9 cellular contexts compared by ENCODE assay signal in genomic region chr10:100292275-100292674, GRCh38. TPM values are rescaled to one million over a fixed set of nuclear protein-coding genes. Genes with fewer than 3 reads are reported as not detected.
DNase-seq lines count a peak whose midpoint lies in the region; ATAC-seq, FAIRE-seq and TF ChIP-seq lines count a peak whose summit lies in the region.
"Not testable (repeated sequence)": the region's sequence is repeated elsewhere in the genome, so short reads cannot be mapped to it uniquely, and the experiment has no call there.
"Had no signal": no experiment of that assay in that cellular context is flagged by ENCODE, and none has a peak within 500 bp of the region (broad histone marks: within the 10 kb centered on the region; RNA-seq: fewer than 3 reads in every experiment).

No MANE protein-coding gene starts in this region.

- not testable (repeated sequence) for H3K9me3 ChIP-seq in HepG2 (ENCODE audit: low read length)

- 0 out of 2 replicates have a peak overlapping the region, but pooled peaks have one; percentile 5 for H3K27ac Mint-ChIP-seq in GM23338

- not testable (repeated sequence) for H4K20me1 ChIP-seq in GM23338 (replicated peaks; ENCODE audit: insufficient read depth); HepG2 (ENCODE audit: insufficient read depth, low read length)

- not testable (repeated sequence) for TF ChIP-seq RAD21 in HepG2 (CRISPR knock-in tag; IDR thresholded peaks at IDR 0.05)

- POLR2A ChIA-PET in HepG2 (lab: Yijun Ruan, JAX) = interaction anchor here (1.2 to 1.5 kb wide), 2 partner anchors 54 to 81 kb away, joined by 5 to 6 read pairs; partner anchors contain the start of gene SCD

- CTCF ChIA-PET in HepG2 (lab: Yijun Ruan, JAX; ENCODE audit: low intra/inter-chr PET ratio, low total read pairs) = not testable (repeated sequence)

- not testable (repeated sequence) for H3K27ac ChIP-seq in GM23338 (ENCODE audit: low read depth); brain microvascular endothelial cell; HepG2 (ENCODE audit: extremely low read length, insufficient read depth, low read length)

- H3K4me2 ChIP-seq in GM23338 = not testable (repeated sequence)
- peak overlapping the region; percentile 63 for H3K4me2 ChIP-seq in HepG2 (ENCODE audit: low read depth, low read length)

- H3K9me3 Mint-ChIP-seq in GM23338 = not testable (repeated sequence)

- TF ChIP-seq CTCF in AG10803 (conservative IDR thresholded peaks at IDR 0.05; ENCODE audit: low read length); GM23338 (conservative IDR thresholded peaks at IDR 0.05; ENCODE audit: low read depth in 2 of 2); NB4 (IDR thresholded peaks at IDR 0.05; ENCODE audit: low read depth, low read length); brain microvascular endothelial cell (IDR thresholded peaks at IDR 0.05; ENCODE audit: low read depth, low read length, missing control alignments); fibroblast of mammary gland (conservative IDR thresholded peaks at IDR 0.05; ENCODE audit: control insufficient read depth, insufficient read depth, low read depth, low read length); HepG2 (CRISPR knock-in tag; IDR thresholded peaks at IDR 0.05): not testable (repeated sequence)

- H3K4me3 ChIP-seq in AG10803 (ENCODE audit: low read length); GM23338; NB4 (ENCODE audit: low read depth, low read length); brain microvascular endothelial cell (ENCODE audit: low read depth, low read length); fibroblast of mammary gland (ENCODE audit: control insufficient read depth, low read depth, low read length); HepG2 (replicated peaks in 1 of 3; ENCODE audit: insufficient read depth in 1 of 3, low read depth in 2 of 3, low read length in 3 of 3): not testable (repeated sequence)

- in situ Hi-C loops in brain microvascular endothelial cell (cut with HindIII; ENCODE audit: low pct_ligation_motif_present, low sequenced_read_pairs); HepG2 (cut with HindIII; ENCODE audit: extremely low pct_ligation_motif_present, low pct_unique_long_range_greater_than_20kb): not testable (repeated sequence)

- H3K9ac ChIP-seq in HepG2 (ENCODE audit: insufficient read depth, low read depth, low read length) = not testable (repeated sequence)

- not testable (repeated sequence) for TF ChIP-seq POLR2A in NB4 (IDR thresholded peaks at IDR 0.05; ENCODE audit: extremely low read depth, insufficient read length); HepG2 (IDR thresholded peaks at IDR 0.05; ENCODE audit: insufficient read depth in 1 of 2, low read depth in 2 of 2, low read length in 2 of 2)

- H3K79me2 ChIP-seq in GM23338 (replicated peaks; ENCODE audit: insufficient read depth); HepG2 (ENCODE audit: insufficient read depth, low read length): not testable (repeated sequence)

- peaks cover 17% of the 10 kb centered on the region for H3K4me1 Mint-ChIP-seq in GM23338

- intact Hi-C loops in left ventricle myocardium superior (cut with micrococcal nuclease); HepG2 (cut with micrococcal nuclease; ENCODE audit: unreplicated experiment); sciatic nerve (cut with DNase I): not testable (repeated sequence)

- H3K4me1 ChIP-seq in GM23338 (ENCODE audit: insufficient read depth) = not testable (repeated sequence)
- H3K4me1 ChIP-seq in HepG2 (ENCODE audit: insufficient read depth, low read length) = peaks cover 60% of the 10 kb centered on the region

- H3K36me3 ChIP-seq in GM23338 (ENCODE audit: insufficient read depth); brain microvascular endothelial cell (replicated peaks); HepG2 (replicated peaks in 1 of 2; ENCODE audit: control insufficient read depth in 1 of 2, insufficient read depth in 2 of 2, low read length in 2 of 2): not testable (repeated sequence)

- not testable (repeated sequence) for ATAC-seq in GM23338
- ATAC-seq in left ventricle myocardium superior (peak; percentile 41), HepG2 (peak; percentile 65), sciatic nerve (peak; percentile 68)

- not testable (repeated sequence) for H3F3A ChIP-seq in GM23338 (replicated peaks; ENCODE audit: low read depth)

- peak; percentile 5 for DNase-seq in AG10803 (ENCODE audit: low read depth)
- not testable (repeated sequence) for DNase-seq in GM23338 (ENCODE audit: low spot score); sciatic nerve (ENCODE audit: low spot score)
- peak; percentile 30 for DNase-seq in NB4 (ENCODE audit: low read depth)
- DNase-seq in brain microvascular endothelial cell = peak; percentile 11
- peak; percentile 58 for DNase-seq in fibroblast of mammary gland (ENCODE audit: low read depth)
- peak; percentile 49 for DNase-seq in left ventricle myocardium superior
- DNase-seq in HepG2 (ENCODE audit: low spot score) = peak; percentile 54

- not testable (repeated sequence) for BruUV-seq in HepG2 (replicated peaks; lab: Mats Ljungman, UMichigan)

- 0 out of 4 replicates have a peak, but pooled peaks of 1 of the 2 experiments have one; percentile 20 for TF ChIP-seq EP300 in HepG2 (IDR thresholded peaks at IDR 0.05; ENCODE audit: low read depth in 2 of 2, low read length in 2 of 2)
- TF ChIP-seq EP300 in HepG2 (CRISPR knock-in tag; IDR thresholded peaks at IDR 0.05; ENCODE audit: borderline replicate concordance) = not testable (repeated sequence)

- WGBS in HepG2 (ENCODE audit: low lambda C conversion rate) = 2% methylated on average over 4 of the region's 4 CpGs

- peak; percentile 37 for FAIRE-seq in HepG2 (lab: Jason Lieb, UNC)

- H3K9me2 ChIP-seq in GM23338 (ENCODE audit: insufficient read depth) = 0 out of 2 replicates have a peak, but pooled peaks cover 10% of the 10 kb centered on the region

- H3K4me3 Mint-ChIP-seq in GM23338 = not testable (repeated sequence)

- H3K27me3 Mint-ChIP-seq in GM23338 (ENCODE audit: insufficient read depth, low read depth, poor library complexity) = not testable (repeated sequence)

- H3K36me3 Mint-ChIP-seq in GM23338 (ENCODE audit: low read depth) = not testable (repeated sequence)

- not testable (repeated sequence) for H2AFZ ChIP-seq in GM23338; HepG2 (ENCODE audit: low read length)

- H3K27me3 ChIP-seq in GM23338 (ENCODE audit: insufficient read depth); brain microvascular endothelial cell (replicated peaks); HepG2 (ENCODE audit: control insufficient read depth in 1 of 2, insufficient read depth in 2 of 2, low read length in 2 of 2): not testable (repeated sequence)

RNA-seq across cellular contexts. Expression of gene BLOC1S2, which starts 5.8 kb away (rescaled TPM):
- total RNA-seq in GM23338 (2014; rRNA removed; shearing (Covaris generic)) = 68.4 and 72.8 TPM in 2 replicates
- 69.0 and 69.6 TPM in 2 replicates for polyA plus RNA-seq in GM23338 (2016; fragmentation: Nextera tagmentation; extraction: Ambion mirVana)
- total RNA-seq in left ventricle myocardium superior = 18.2 TPM
- total RNA-seq in HepG2 (2016; rRNA removed; fragmentation: Illumina TruSeq; extraction: Trizol) = 64.4 and 81.4 TPM in 2 replicates
- total RNA-seq in HepG2 (2016; cell fraction: cytosol; rRNA removed; fragmentation: Illumina TruSeq; extraction: Trizol; ENCODE audit: low read depth) = 54.2 and 57.3 TPM in 2 replicates
- 65.7 and 82.6 TPM in 2 replicates for total RNA-seq in HepG2 (2016; cell fraction: insoluble cytoplasmic fraction; rRNA removed; fragmentation: Illumina TruSeq; extraction: Trizol)
- 115 and 124 TPM in 2 replicates for total RNA-seq in HepG2 (2016; cell fraction: membrane; rRNA removed; fragmentation: Illumina TruSeq; extraction: Trizol)
- total RNA-seq in HepG2 (2016; cell fraction: nucleus; rRNA removed; fragmentation: Illumina TruSeq; extraction: Trizol) = 25.7 and 27.8 TPM in 2 replicates
- polyA plus RNA-seq in HepG2 (2011; rRNA removed) = 19.2 and 22.3 TPM in 2 replicates
- polyA plus RNA-seq in HepG2 (2011; cell fraction: cytosol; rRNA removed) = 9.3 and 14.2 TPM in 2 replicates
- polyA plus RNA-seq in HepG2 (2011; cell fraction: nucleus; rRNA removed) = 4.7 and 6.6 TPM in 2 replicates
- polyA plus RNA-seq in HepG2 (2012) = 26.2 and 27.5 TPM in 2 replicates
- 73.0 and 81.9 TPM in 2 replicates for polyA plus RNA-seq in HepG2 (2016; cell fraction: cytosol; fragmentation: Illumina TruSeq; extraction: Trizol; ENCODE audit: low read depth)
- polyA plus RNA-seq in HepG2 (2016; cell fraction: insoluble cytoplasmic fraction; fragmentation: Illumina TruSeq; extraction: Trizol; ENCODE audit: low read depth) = 89.8 and 90.3 TPM in 2 replicates
- 108 and 116 TPM in 2 replicates for polyA plus RNA-seq in HepG2 (2016; cell fraction: membrane; fragmentation: Illumina TruSeq; extraction: Trizol; ENCODE audit: low read depth)
- polyA plus RNA-seq in HepG2 (2016; cell fraction: nucleus; fragmentation: Illumina TruSeq; extraction: Trizol; ENCODE audit: insufficient read depth, low read depth) = 48.0 and 53.7 TPM in 2 replicates
- 3.4 and 6.6 TPM in 2 replicates for polyA minus RNA-seq in HepG2 (2011; rRNA and poly(A)+ RNA removed; ENCODE audit: low replicate concordance)
- 6.4 and 7.9 TPM in 2 replicates for polyA minus RNA-seq in HepG2 (2011; cell fraction: cytosol; rRNA and poly(A)+ RNA removed)
- 3.9 and 8.7 TPM in 2 replicates for polyA minus RNA-seq in HepG2 (2011; cell fraction: nucleus; rRNA and poly(A)+ RNA removed)
- 31.3 TPM for total RNA-seq in sciatic nerve

RNA-seq across cellular contexts. Expression of gene CWF19L1, which starts 24.8 kb away (rescaled TPM):
- 32.3 and 34.4 TPM in 2 replicates for total RNA-seq in GM23338 (2014; rRNA removed; shearing (Covaris generic))
- polyA plus RNA-seq in GM23338 (2016; fragmentation: Nextera tagmentation; extraction: Ambion mirVana) (12.8 and 15.8 TPM in 2 replicates), HepG2 (2011; rRNA removed) (11.8 and 13.6 TPM in 2 replicates)
- total RNA-seq in left ventricle myocardium superior (13.0 TPM), HepG2 (2016; rRNA removed; fragmentation: Illumina TruSeq; extraction: Trizol) (42.1 and 60.0 TPM in 2 replicates), sciatic nerve (21.1 TPM)
- 14.1 and 14.5 TPM in 2 replicates for total RNA-seq in HepG2 (2016; cell fraction: cytosol; rRNA removed; fragmentation: Illumina TruSeq; extraction: Trizol; ENCODE audit: low read depth)
- 46.4 and 66.4 TPM in 2 replicates for total RNA-seq in HepG2 (2016; cell fraction: insoluble cytoplasmic fraction; rRNA removed; fragmentation: Illumina TruSeq; extraction: Trizol)
- 28.1 and 29.9 TPM in 2 replicates for total RNA-seq in HepG2 (2016; cell fraction: membrane; rRNA removed; fragmentation: Illumina TruSeq; extraction: Trizol)
- total RNA-seq in HepG2 (2016; cell fraction: nucleus; rRNA removed; fragmentation: Illumina TruSeq; extraction: Trizol) = 20.3 and 27.0 TPM in 2 replicates
- polyA plus RNA-seq in HepG2 (2011; cell fraction: cytosol; rRNA removed) = 6.2 and 8.5 TPM in 2 replicates
- polyA plus RNA-seq in HepG2 (2011; cell fraction: nucleus; rRNA removed) = 9.6 and 11.5 TPM in 2 replicates
- polyA plus RNA-seq in HepG2 (2012) = 12.5 and 14.0 TPM in 2 replicates
- 6.7 and 8.0 TPM in 2 replicates for polyA plus RNA-seq in HepG2 (2016; cell fraction: cytosol; fragmentation: Illumina TruSeq; extraction: Trizol; ENCODE audit: low read depth)
- polyA plus RNA-seq in HepG2 (2016; cell fraction: insoluble cytoplasmic fraction; fragmentation: Illumina TruSeq; extraction: Trizol; ENCODE audit: low read depth) = 36.9 and 40.1 TPM in 2 replicates
- 12.9 and 14.9 TPM in 2 replicates for polyA plus RNA-seq in HepG2 (2016; cell fraction: membrane; fragmentation: Illumina TruSeq; extraction: Trizol; ENCODE audit: low read depth)
- polyA plus RNA-seq in HepG2 (2016; cell fraction: nucleus; fragmentation: Illumina TruSeq; extraction: Trizol; ENCODE audit: insufficient read depth, low read depth) = 31.2 and 33.0 TPM in 2 replicates
- 15.7 and 41.0 TPM in 2 replicates for polyA minus RNA-seq in HepG2 (2011; rRNA and poly(A)+ RNA removed; ENCODE audit: low replicate concordance)
- 7.8 and 11.3 TPM in 2 replicates for polyA minus RNA-seq in HepG2 (2011; cell fraction: cytosol; rRNA and poly(A)+ RNA removed)
- polyA minus RNA-seq in HepG2 (2011; cell fraction: nucleus; rRNA and poly(A)+ RNA removed) = 14.7 and 18.5 TPM in 2 replicates

RNA-seq across cellular contexts. Expression of gene PKD2L1, which starts 37.8 kb away (rescaled TPM):
- not detected in 2 replicates for total RNA-seq in GM23338 (2014; rRNA removed; shearing (Covaris generic))
- not detected in 2 replicates for polyA plus RNA-seq in GM23338 (2016; fragmentation: Nextera tagmentation; extraction: Ambion mirVana)
- not detected for total RNA-seq in left ventricle myocardium superior
- total RNA-seq in HepG2 (2016; rRNA removed; fragmentation: Illumina TruSeq; extraction: Trizol) = 0.07 and 0.31 TPM in 2 replicates
- total RNA-seq in HepG2 (2016; cell fraction: cytosol; rRNA removed; fragmentation: Illumina TruSeq; extraction: Trizol; ENCODE audit: low read depth) = not detected in 2 replicates
- total RNA-seq in HepG2 (2016; cell fraction: insoluble cytoplasmic fraction; rRNA removed; fragmentation: Illumina TruSeq; extraction: Trizol) = 0.07 and 0.30 TPM in 2 replicates
- not detected in 2 replicates for total RNA-seq in HepG2 (2016; cell fraction: membrane; rRNA removed; fragmentation: Illumina TruSeq; extraction: Trizol)
- not detected in 2 replicates for total RNA-seq in HepG2 (2016; cell fraction: nucleus; rRNA removed; fragmentation: Illumina TruSeq; extraction: Trizol)
- polyA plus RNA-seq in HepG2 (2011; rRNA removed) = 0.15 and 0.27 TPM in 2 replicates
- 0.15 and 0.21 TPM in 2 replicates for polyA plus RNA-seq in HepG2 (2011; cell fraction: cytosol; rRNA removed)
- 0.61 and 0.90 TPM in 2 replicates for polyA plus RNA-seq in HepG2 (2011; cell fraction: nucleus; rRNA removed)
- polyA plus RNA-seq in HepG2 (2012) = 0.16 and 0.55 TPM in 2 replicates
- polyA plus RNA-seq in HepG2 (2016; cell fraction: cytosol; fragmentation: Illumina TruSeq; extraction: Trizol; ENCODE audit: low read depth) = not detected in 2 replicates
- polyA plus RNA-seq in HepG2 (2016; cell fraction: insoluble cytoplasmic fraction; fragmentation: Illumina TruSeq; extraction: Trizol; ENCODE audit: low read depth) = 0.33 TPM in 1 of 2 replicates, not detected in the other
- polyA plus RNA-seq in HepG2 (2016; cell fraction: membrane; fragmentation: Illumina TruSeq; extraction: Trizol; ENCODE audit: low read depth) = not detected in 2 replicates
- 0.21 TPM in 1 of 2 replicates, not detected in the other for polyA plus RNA-seq in HepG2 (2016; cell fraction: nucleus; fragmentation: Illumina TruSeq; extraction: Trizol; ENCODE audit: insufficient read depth, low read depth)
- polyA minus RNA-seq in HepG2 (2011; rRNA and poly(A)+ RNA removed; ENCODE audit: low replicate concordance) = 0.26 and 0.72 TPM in 2 replicates
- not detected in 2 replicates for polyA minus RNA-seq in HepG2 (2011; cell fraction: cytosol; rRNA and poly(A)+ RNA removed)
- polyA minus RNA-seq in HepG2 (2011; cell fraction: nucleus; rRNA and poly(A)+ RNA removed) = not detected in 2 replicates
- not detected for total RNA-seq in sciatic nerve
- total RNA-seq: K562 had no signal
- polyA plus RNA-seq: K562 had no signal

RNA-seq across cellular contexts. Expression of gene SCD, which starts 54.8 kb away (rescaled TPM):
- total RNA-seq in GM23338 (2014; rRNA removed; shearing (Covaris generic)) = 781 and 816 TPM in 2 replicates
- 325 and 338 TPM in 2 replicates for polyA plus RNA-seq in GM23338 (2016; fragmentation: Nextera tagmentation; extraction: Ambion mirVana)
- total RNA-seq in left ventricle myocardium superior = 13.2 TPM
- 338 and 492 TPM in 2 replicates for total RNA-seq in HepG2 (2016; rRNA removed; fragmentation: Illumina TruSeq; extraction: Trizol)
- total RNA-seq in HepG2 (2016; cell fraction: cytosol; rRNA removed; fragmentation: Illumina TruSeq; extraction: Trizol; ENCODE audit: low read depth) = 31.9 and 37.2 TPM in 2 replicates
- total RNA-seq in HepG2 (2016; cell fraction: insoluble cytoplasmic fraction; rRNA removed; fragmentation: Illumina TruSeq; extraction: Trizol) = 303 and 473 TPM in 2 replicates
- total RNA-seq in HepG2 (2016; cell fraction: membrane; rRNA removed; fragmentation: Illumina TruSeq; extraction: Trizol) = 175 and 195 TPM in 2 replicates
- total RNA-seq in HepG2 (2016; cell fraction: nucleus; rRNA removed; fragmentation: Illumina TruSeq; extraction: Trizol) = 532 and 631 TPM in 2 replicates
- polyA plus RNA-seq in HepG2 (2011; rRNA removed) = 512 and 596 TPM in 2 replicates
- polyA plus RNA-seq in HepG2 (2011; cell fraction: cytosol; rRNA removed) = 368 and 565 TPM in 2 replicates
- 147 and 228 TPM in 2 replicates for polyA plus RNA-seq in HepG2 (2011; cell fraction: nucleus; rRNA removed)
- polyA plus RNA-seq in HepG2 (2012) = 585 and 769 TPM in 2 replicates
- polyA plus RNA-seq in HepG2 (2016; cell fraction: cytosol; fragmentation: Illumina TruSeq; extraction: Trizol; ENCODE audit: low read depth) = 36.1 and 38.4 TPM in 2 replicates
- polyA plus RNA-seq in HepG2 (2016; cell fraction: insoluble cytoplasmic fraction; fragmentation: Illumina TruSeq; extraction: Trizol; ENCODE audit: low read depth) = 315 and 357 TPM in 2 replicates
- polyA plus RNA-seq in HepG2 (2016; cell fraction: membrane; fragmentation: Illumina TruSeq; extraction: Trizol; ENCODE audit: low read depth) = 107 and 124 TPM in 2 replicates
- polyA plus RNA-seq in HepG2 (2016; cell fraction: nucleus; fragmentation: Illumina TruSeq; extraction: Trizol; ENCODE audit: insufficient read depth, low read depth) = 708 and 740 TPM in 2 replicates
- polyA minus RNA-seq in HepG2 (2011; rRNA and poly(A)+ RNA removed; ENCODE audit: low replicate concordance) = 748 and 1,007 TPM in 2 replicates
- 527 and 633 TPM in 2 replicates for polyA minus RNA-seq in HepG2 (2011; cell fraction: cytosol; rRNA and poly(A)+ RNA removed)
- polyA minus RNA-seq in HepG2 (2011; cell fraction: nucleus; rRNA and poly(A)+ RNA removed) = 165 and 293 TPM in 2 replicates
- 300 TPM for total RNA-seq in sciatic nerve
